Comparison of ENCODE assay signal across 1 cellular context in genomic region chr5:145856285-145856818, GRCh38.
TF ChIP-seq lines count a peak whose summit lies in the region.

No MANE protein-coding gene starts in this region.

TF ChIP-seq in HepG2, 621 proteins besides CTCF, POLR2A, EP300 and RAD21 (continued from another document and continues in another):
- TF ChIP-seq HNF1B (CRISPR knock-in tag; IDR thresholded peaks at IDR 0.05) (0 out of 2 replicates have a peak, but pooled peaks have one; percentile 25), SALL1 (CRISPR knock-in tag; IDR thresholded peaks at IDR 0.05) (peak; percentile 19; the same call in 1 of the 2 replicates), BCL6 (CRISPR knock-in tag; IDR thresholded peaks at IDR 0.05) (peak; percentile 10; the same call in 1 of the 2 replicates), ZNF367 (CRISPR knock-in tag; IDR thresholded peaks at IDR 0.05; ENCODE audit: borderline replicate concordance) (no peak), AHDC1 (CRISPR knock-in tag; IDR thresholded peaks at IDR 0.05; ENCODE audit: borderline replicate concordance) (no peak), SIN3A (IDR thresholded peaks at IDR 0.05; ENCODE audit: borderline replicate concordance, low read depth, low read length) (0 out of 2 replicates have a peak, but pooled peaks have one; percentile 26), ZNF605 (CRISPR knock-in tag; IDR thresholded peaks at IDR 0.05) (0 out of 2 replicates have a peak, but pooled peaks have one; percentile 13), ZSCAN29 (CRISPR knock-in tag; conservative IDR thresholded peaks at IDR 0.05) (0 out of 2 replicates have a peak, but pooled peaks have one; percentile 57), DNMT3B (CRISPR knock-in tag; conservative IDR thresholded peaks at IDR 0.05) (no peak), ZFP91 (CRISPR knock-in tag; IDR thresholded peaks at IDR 0.05; ENCODE audit: borderline replicate concordance) (peak; percentile 29; the same call in 1 of the 2 replicates), PATZ1 (CRISPR knock-in tag; IDR thresholded peaks at IDR 0.05) (peak; percentile 67), KAT7 (CRISPR knock-in tag; IDR thresholded peaks at IDR 0.05; ENCODE audit: borderline replicate concordance) (no peak), ATF7-NPFF (CRISPR knock-in tag; IDR thresholded peaks at IDR 0.05; ENCODE audit: low read depth) (no peak), SRSF4 (IDR thresholded peaks at IDR 0.05; ENCODE audit: low read depth, low read length, poor library complexity, severe bottlenecking) (no peak), GPBP1L1 (CRISPR knock-in tag; IDR thresholded peaks at IDR 0.05) (no peak), ZNF710 (CRISPR knock-in tag; IDR thresholded peaks at IDR 0.05; ENCODE audit: borderline replicate concordance) (0 out of 2 replicates have a peak, but pooled peaks have one; percentile 41), HOXA3 (CRISPR knock-in tag; IDR thresholded peaks at IDR 0.05) (peak; percentile 36; the same call in 1 of the 2 replicates), RARA (CRISPR knock-in tag; IDR thresholded peaks at IDR 0.05) (no peak), PHF20 (CRISPR knock-in tag; IDR thresholded peaks at IDR 0.05) (peak; percentile 51; the same call in 1 of the 2 replicates), PHF8 (CRISPR knock-in tag; IDR thresholded peaks at IDR 0.05) (peak; percentile 55), SOX6 (IDR thresholded peaks at IDR 0.05) (no peak), SOX6 (CRISPR knock-in tag; IDR thresholded peaks at IDR 0.05) (peak; percentile 16; the same call in 1 of the 2 replicates), ZNF891 (CRISPR knock-in tag; IDR thresholded peaks at IDR 0.05) (peak; percentile 86), ZNF501 (CRISPR knock-in tag; IDR thresholded peaks at IDR 0.05) (0 out of 2 replicates have a peak, but pooled peaks have one; percentile 44), TBX2 (CRISPR knock-in tag; IDR thresholded peaks at IDR 0.05; ENCODE audit: borderline replicate concordance) (0 out of 2 replicates have a peak, but pooled peaks have one; percentile 33), NR2F6 (IDR thresholded peaks at IDR 0.05) (no peak), NR2F6 (CRISPR knock-in tag; IDR thresholded peaks at IDR 0.05) (0 out of 2 replicates have a peak, but pooled peaks have one; percentile 14), MXI1 (IDR thresholded peaks at IDR 0.05; ENCODE audit: borderline replicate concordance, low read depth, low read length) (no peak), ZNF687 (CRISPR knock-in tag; IDR thresholded peaks at IDR 0.05) (peak; percentile 73), ZNF598 (CRISPR knock-in tag; IDR thresholded peaks at IDR 0.05; ENCODE audit: borderline replicate concordance) (no peak), SAFB2 (CRISPR knock-in tag; IDR thresholded peaks at IDR 0.05; ENCODE audit: borderline replicate concordance, low read depth) (no peak), MAZ (IDR thresholded peaks at IDR 0.05; ENCODE audit: borderline replicate concordance, low read depth, low read length) (no peak), MAZ (CRISPR knock-in tag; IDR thresholded peaks at IDR 0.05; ENCODE audit: low read depth) (peak; percentile 60)
